In genomic region chr7:107989618-107990373, GRCh38 we compare ENCODE assay signal across 19 cellular contexts. TPM values are rescaled to one million over a fixed set of nuclear protein-coding genes. Genes with fewer than 3 reads are reported as not detected.
DNase-seq lines count a peak whose midpoint lies in the region; ATAC-seq, FAIRE-seq and TF ChIP-seq lines count a peak whose summit lies in the region.
"Had no signal": no experiment of that assay in that cellular context is flagged by ENCODE, and none has a peak within 500 bp of the region (broad histone marks: within the 10 kb centered on the region; RNA-seq: fewer than 3 reads in every experiment).

No MANE protein-coding gene starts in this region.

- H3K4me3 ChIP-seq in heart left ventricle = no peak overlapping the region
- no peak overlapping the region for H3K4me3 ChIP-seq in stomach

- H3K36me3 ChIP-seq in heart left ventricle (peaks cover 0 to 76% (median 52%) of the 10 kb centered on the region in 9 donors), stomach (peaks cover 12 to 66% (median 54%) of the 10 kb centered on the region in 4 donors)

- H3K4me1 Mint-ChIP-seq in activated CD4-positive, alpha-beta memory T cell treated with anti-CD3 and anti-CD28 coated beads, Interleukin-2, amount 10 ng/mL, durations not matched to agents 7 days and 5 days = no peaks in the 10 kb centered on the region
- H3K4me1 Mint-ChIP-seq: stimulated activated memory B cell treated with anti-CD40 and anti-IgM and Interleukin-4, amounts not matched to agents 10 μg/mL and 1 μg/mL and 100 μg/mL, for 72 hours had no signal

- no peaks in the 10 kb centered on the region for H3K36me3 Mint-ChIP-seq in activated CD4-positive, alpha-beta memory T cell treated with anti-CD3 and anti-CD28 coated beads, Interleukin-2, amount 10 ng/mL, durations not matched to agents 7 days and 5 days (ENCODE audit: low read depth)
- H3K36me3 Mint-ChIP-seq: CD4-positive, CD25-positive, alpha-beta regulatory T cell; stimulated activated memory B cell treated with anti-CD40 and anti-IgM and Interleukin-4, amounts not matched to agents 10 μg/mL and 1 μg/mL and 100 μg/mL, for 72 hours had no signal

- H3K9me3 ChIP-seq in heart left ventricle = no peaks in the 10 kb centered on the region
- no peaks in the 10 kb centered on the region for H3K9me3 ChIP-seq in stomach

- intact Hi-C loops in heart left ventricle (cut with DNase I) = loop anchor here in 2 of 10 donors (2.0 to 10.0 kb wide), 2 partner anchors 17 to 65 kb away; no protein-coding TSS in a partner anchor
- intact Hi-C loops in stomach (cut with DNase I; ENCODE audit: low total_unique reads) = no loop called here

- H3K27ac ChIP-seq in heart left ventricle (peak overlapping the region; percentile 39 to 77 (median 51)), stomach (peak overlapping the region in 4 of 5 donors; percentile 17 to 66 (median 42))
- H3K27ac ChIP-seq: HL-60 had no signal

- no peak overlapping the region for H3K4me3 Mint-ChIP-seq in activated CD4-positive, alpha-beta memory T cell treated with anti-CD3 and anti-CD28 coated beads, Interleukin-2, amount 10 ng/mL, durations not matched to agents 7 days and 5 days
- H3K4me3 Mint-ChIP-seq: CD4-positive, CD25-positive, alpha-beta regulatory T cell; stimulated activated memory B cell treated with anti-CD40 and anti-IgM and Interleukin-4, amounts not matched to agents 10 μg/mL and 1 μg/mL and 100 μg/mL, for 72 hours had no signal

- POLR2A ChIA-PET in activated CD4-positive, alpha-beta memory T cell treated with anti-CD3 and anti-CD28 coated beads, Interleukin-2, amount 10 ng/mL, durations not matched to agents 7 days and 5 days (lab: Charles Lee) = no interaction called here

- DNase-seq in GM03348 (ENCODE audit: low spot score) (peak; percentile 29), amniotic epithelial cell (ENCODE audit: low read depth) (peak; percentile 49), heart left ventricle (peak in 3 of 5 donors; percentile 40 to 54 (median 40)), stomach (no peak), GM12892 (ENCODE audit: insufficient read length) (no peak)
- DNase-seq in activated CD4-positive, alpha-beta memory T cell treated with anti-CD3 and anti-CD28 coated beads, Interleukin-2, amount 10 ng/mL, durations not matched to agents 7 days and 5 days = no peak
- DNase-seq: activated CD4-positive, alpha-beta T cell treated with anti-CD3 and anti-CD28 coated beads, Interleukin-2, amount 50 U/mL, for 4 hours; activated effector memory CD4-positive, alpha-beta T cell treated with anti-CD3 and anti-CD28 coated beads, Interleukin-2, amount 50 U/mL, for 16 hours; caudate nucleus; CD4-positive, CD25-positive, alpha-beta regulatory T cell; MM.1S; NK-92 treated with Interleukin-12 subunit alpha and Interleukin-12 subunit beta, amount 100 ng/mL, for 24 hours; occipital lobe; stimulated activated CD4-positive, alpha-beta T cell treated with anti-CD3 and anti-CD28 coated beads, Interleukin-2, amount 100 ng/mL, for 24 hours had no signal

- WGBS in heart left ventricle, 4 donors = 57 to 67% (median 62%) methylated on average over 9 of the region's 9 CpGs
- 76 to 92% (median 86%) methylated on average over 9 of the region's 9 CpGs for WGBS in stomach, 5 donors

- FAIRE-seq in GM12892 (lab: Jason Lieb, UNC) = no peak

- peaks cover 38% of the 10 kb centered on the region for H3K27me3 Mint-ChIP-seq in activated CD4-positive, alpha-beta memory T cell treated with anti-CD3 and anti-CD28 coated beads, Interleukin-2, amount 10 ng/mL, durations not matched to agents 7 days and 5 days

- TF ChIP-seq POLR2A in heart left ventricle (IDR thresholded peaks at IDR 0.05) (no peak), stomach (IDR thresholded peaks at IDR 0.05) (no peak), GM12892 (IDR thresholded peaks at IDR 0.05; ENCODE audit: low read depth, low read length) (no peak)

- TF ChIP-seq EP300 in stomach (IDR thresholded peaks at IDR 0.05) = no peak

- H3K27ac Mint-ChIP-seq in activated CD4-positive, alpha-beta memory T cell treated with anti-CD3 and anti-CD28 coated beads, Interleukin-2, amount 10 ng/mL, durations not matched to agents 7 days and 5 days = no peak overlapping the region
- H3K27ac Mint-ChIP-seq: CD4-positive, CD25-positive, alpha-beta regulatory T cell; stimulated activated memory B cell treated with anti-CD40 and anti-IgM and Interleukin-4, amounts not matched to agents 10 μg/mL and 1 μg/mL and 100 μg/mL, for 72 hours had no signal

- ATAC-seq in heart left ventricle = peak; percentile 49 to 77 (median 74)
- ATAC-seq in HG02623 (IDR thresholded peaks at IDR 0.05; ENCODE audit: unreplicated experiment) = no peak
- ATAC-seq in HG02852 (IDR thresholded peaks at IDR 0.05; ENCODE audit: unreplicated experiment) = no peak
- ATAC-seq: stimulated activated memory B cell treated with anti-CD40 and anti-IgM and Interleukin-4, amounts not matched to agents 10 μg/mL and 1 μg/mL and 100 μg/mL, for 72 hours had no signal

- CTCF ChIA-PET in activated CD4-positive, alpha-beta memory T cell treated with anti-CD3 and anti-CD28 coated beads, Interleukin-2, amount 10 ng/mL, durations not matched to agents 7 days and 5 days (lab: Charles Lee) = no interaction called here

- no peaks in the 10 kb centered on the region for H3K9me3 Mint-ChIP-seq in activated CD4-positive, alpha-beta memory T cell treated with anti-CD3 and anti-CD28 coated beads, Interleukin-2, amount 10 ng/mL, durations not matched to agents 7 days and 5 days
- H3K9me3 Mint-ChIP-seq: stimulated activated memory B cell treated with anti-CD40 and anti-IgM and Interleukin-4, amounts not matched to agents 10 μg/mL and 1 μg/mL and 100 μg/mL, for 72 hours had no signal

- H3K27me3 ChIP-seq in heart left ventricle = no peaks in the 10 kb centered on the region
- H3K27me3 ChIP-seq in stomach = no peaks in the 10 kb centered on the region

- H3K4me1 ChIP-seq in heart left ventricle (peaks cover 0 to 56% (median 22%) of the 10 kb centered on the region in 12 donors), stomach (peaks cover 8 to 35% (median 16%) of the 10 kb centered on the region in 4 donors)

- TF ChIP-seq CTCF in heart left ventricle (IDR thresholded peaks at IDR 0.05) (no peak), stomach (IDR thresholded peaks at IDR 0.05) (no peak)

RNA-seq across cellular contexts. Expression of gene LAMB1, which starts 13.2 kb away (rescaled TPM):
- total RNA-seq in heart left ventricle = 100 to 1,000 TPM in 2 of 9 donors, 10 to 100 TPM in 7; 29.1 to 121 (median 58.0) TPM
- 10 to 100 TPM; 51.6 to 53.2 TPM for polyA plus RNA-seq in heart left ventricle
- total RNA-seq in stomach = 100 to 1,000 TPM in 4 of 5 donors, 10 to 100 TPM in 1; 85.7 to 399 (median 165) TPM
- polyA plus RNA-seq in stomach = 10 to 100 TPM; 50.0 to 76.5 (median 68.7) TPM
- total RNA-seq in activated CD4-positive, alpha-beta memory T cell treated with anti-CD3 and anti-CD28 coated beads, Interleukin-2, amount 10 ng/mL, durations not matched to agents 7 days and 5 days = not detected
- polyA plus RNA-seq in GM12892 (2012; ENCODE audit: missing spikeins) = 0.74 TPM
- total RNA-seq: T-helper 1 cell treated with Interleukin-12 subunit alpha and Interleukin-12 subunit beta and Interleukin-4 antibody, amounts not matched to agents 30 ng/mL and 1 ng/mL, for 36 hours had no signal

Comparison
In these comparisons a context has a peak if more than half of its experiments do, and no peak if none do; other contexts are left out.
1. DNase-seq: peak in GM03348 (single experiment), amniotic epithelial cell (single experiment) and heart left ventricle (3 of 5); none in stomach (single experiment), activated CD4-positive, alpha-beta memory T cell treated with anti-CD3 and anti-CD28 coated beads, Interleukin-2, amount 10 ng/mL, durations not matched to agents 7 days and 5 days (single experiment) and GM12892 (single experiment).
2. ATAC-seq: peak in heart left ventricle (4 of 4); none in HG02623 (single experiment) and HG02852 (single experiment).
3. RNA of gene LAMB1, which starts 13.2 kb away (total RNA-seq): 85.7 to 399 TPM in stomach and 29.1 to 121 TPM in heart left ventricle; not detected in activated CD4-positive, alpha-beta memory T cell treated with anti-CD3 and anti-CD28 coated beads, Interleukin-2, amount 10 ng/mL, durations not matched to agents 7 days and 5 days; every median in the first group is over 10 times any median in the second.